22 cellular contexts compared by ENCODE assay signal in the genomic region with DNA sequence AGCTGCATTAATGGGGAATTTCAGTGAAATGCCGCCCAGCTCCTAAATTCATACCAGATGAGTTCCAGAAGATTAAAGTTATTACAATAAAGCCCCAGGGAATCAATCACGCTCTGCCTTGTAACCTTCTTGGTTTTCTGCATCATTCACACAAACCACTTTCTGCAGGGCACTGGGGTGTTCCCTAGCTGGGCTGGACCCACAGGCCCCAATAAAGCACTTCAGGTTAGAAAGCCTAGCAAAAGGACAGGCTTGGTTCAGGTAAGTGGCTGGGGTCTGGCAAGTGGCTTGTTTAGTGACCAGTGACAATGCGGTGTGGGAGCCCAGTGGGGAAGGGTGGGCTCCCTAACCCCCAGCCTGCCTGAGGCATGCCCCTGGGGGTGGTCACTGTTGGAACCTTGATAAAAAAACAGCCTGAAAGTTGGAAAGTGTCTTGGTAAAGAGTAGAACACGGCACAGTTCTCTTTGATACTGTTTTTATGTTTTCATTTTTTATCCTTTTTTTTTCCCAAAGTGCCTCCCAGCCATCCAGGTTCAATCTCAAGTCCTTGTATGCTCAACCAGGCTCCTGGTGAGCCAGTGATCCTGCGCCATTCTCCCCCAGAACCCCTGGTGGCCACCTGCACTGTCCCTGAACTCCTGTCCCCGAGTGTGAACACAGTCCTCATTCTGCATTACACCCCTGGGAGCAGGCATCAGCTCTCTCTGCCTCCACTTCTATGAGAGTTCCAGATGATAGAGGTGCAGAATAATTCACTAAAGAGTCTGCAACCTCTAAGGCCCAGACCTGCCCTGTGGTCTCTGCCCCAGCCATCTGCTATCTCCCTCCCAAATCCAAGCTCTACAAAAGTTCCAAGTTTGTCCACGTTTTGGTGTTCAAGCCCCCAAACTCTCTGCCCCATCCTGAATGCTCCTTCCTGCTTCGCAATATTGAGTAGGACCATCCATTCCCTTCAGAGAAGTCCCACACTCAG. TPM values are rescaled to one million over a fixed set of nuclear protein-coding genes. Genes with fewer than 3 reads are reported as not detected.
A peak's percentile ranks its signal among the peaks of the same experiment; 100 is the strongest.
DNase-seq lines count a peak whose midpoint lies in the region; ATAC-seq and TF ChIP-seq lines count a peak whose summit lies in the region.
"Had no signal": no experiment of that assay in that cellular context is flagged by ENCODE, and none has a peak within 500 bp of the region (broad histone marks: within the 10 kb centered on the region; RNA-seq: fewer than 3 reads in every experiment).

No MANE protein-coding gene starts in this region.

- peak; percentile 61 for DNase-seq in AG09319 (ENCODE audit: extremely low read depth, low read depth)
- peak; percentile 54 for DNase-seq in GM04504 (ENCODE audit: low read depth)
- peak; percentile 61 for DNase-seq in dedifferentiated amniotic fluid mesenchymal stem cell (ENCODE audit: extremely low spot score)
- no peak for DNase-seq in neural progenitor cell (ENCODE audit: low spot score)
- DNase-seq in NCI-H2029 (lab: John Stamatoyannopoulos, UW) = no peak
- DNase-seq in T-helper 17 cell = no peak
- no peak for DNase-seq in NCI-H128 (lab: John Stamatoyannopoulos, UW; ENCODE audit: unreplicated experiment)
- no peak for DNase-seq in activated T-cell treated with anti-CD3 and anti-CD28 coated beads for 4 hours
- DNase-seq: activated CD4-positive, alpha-beta T cell treated with anti-CD3 and anti-CD28 coated beads, Interleukin-2, amount 50 U/mL, for 48 hours; activated T-cell treated with anti-CD3 and anti-CD28 coated beads, Interleukin-2, amount 50 U/mL, for 4 hours; Caco-2; colonic mucosa; foreskin melanocyte; NCI-H1417 treated with DMSO at 0.1 percent for 48 hours; NCI-H2171 treated with DMSO at 0.1 percent for 48 hours; PC-3; SIG-M5; WERI-Rb-1 had no signal

- peaks cover 4% of the 10 kb centered on the region for H3K9me3 ChIP-seq in neural progenitor cell (ENCODE audit: low read depth)
- H3K9me3 ChIP-seq in T-helper 17 cell (ENCODE audit: control insufficient read depth, low read length, poor library complexity, severe bottlenecking) = no peaks in the 10 kb centered on the region
- H3K9me3 ChIP-seq: colonic mucosa, thoracic aorta had no signal

- H3K27ac ChIP-seq in neural progenitor cell = no peak overlapping the region
- H3K27ac ChIP-seq: colonic mucosa, thoracic aorta, WERI-Rb-1 had no signal

- H3K4me2 ChIP-seq in neural progenitor cell = peak overlapping the region; percentile 52

- no peak overlapping the region for H2AFZ ChIP-seq in neural progenitor cell (replicated peaks)

- H3K9me3 Mint-ChIP-seq in neural progenitor cell = peaks cover 2% of the 10 kb centered on the region
- H3K9me3 Mint-ChIP-seq: activated naive CD4-positive, alpha-beta T cell treated with anti-CD3 and anti-CD28 coated beads, Interleukin-2, amount 50 U/mL, for 72 hours; activated T-cell treated with anti-CD3 and anti-CD28 coated beads, Interleukin-2, amount 50 U/mL, for 4 hours; T-helper 1 cell treated with Interleukin-12 subunit alpha and Interleukin-12 subunit beta and Interleukin-4 antibody, amounts not matched to agents 30 μg/mL and 1 μg/mL, for 36 hours had no signal

- peaks cover 35% of the 10 kb centered on the region for H3K4me1 Mint-ChIP-seq in neural progenitor cell
- peaks cover 7% of the 10 kb centered on the region for H3K4me1 Mint-ChIP-seq in T-helper 17 cell

- H3K36me3 ChIP-seq in neural progenitor cell = no peaks in the 10 kb centered on the region
- H3K36me3 ChIP-seq: colonic mucosa, thoracic aorta, WERI-Rb-1 had no signal

- TF ChIP-seq CTCF in AG09319 (IDR thresholded peaks at IDR 0.05; ENCODE audit: low read depth, low read length) (no peak), neural progenitor cell (IDR thresholded peaks at IDR 0.05) (no peak)

- H3K27ac Mint-ChIP-seq in neural progenitor cell (no peak overlapping the region), T-helper 17 cell (no peak overlapping the region)
- H3K27ac Mint-ChIP-seq: activated naive CD4-positive, alpha-beta T cell treated with anti-CD3 and anti-CD28 coated beads, Interleukin-2, amount 50 U/mL, for 72 hours; T-helper 1 cell treated with Interleukin-12 subunit alpha and Interleukin-12 subunit beta and Interleukin-4 antibody, amounts not matched to agents 30 μg/mL and 1 μg/mL, for 36 hours had no signal

- H3K79me2 ChIP-seq in neural progenitor cell (ENCODE audit: low read depth) = no peaks in the 10 kb centered on the region

- no peaks in the 10 kb centered on the region for H4K20me1 ChIP-seq in neural progenitor cell (ENCODE audit: low read depth)

- no peak for ATAC-seq in T-helper 17 cell
- ATAC-seq: activated naive CD4-positive, alpha-beta T cell treated with anti-CD3 and anti-CD28 coated beads, Interleukin-2, amount 50 U/mL, for 72 hours; activated T-cell treated with anti-CD3 and anti-CD28 coated beads, Interleukin-2, amount 50 U/mL, for 4 hours; PC-3 had no signal

- H3K27me3 Mint-ChIP-seq in neural progenitor cell (ENCODE audit: insufficient read depth, low read depth) = peaks cover 10% of the 10 kb centered on the region
- peaks cover 28% of the 10 kb centered on the region for H3K27me3 Mint-ChIP-seq in T-helper 17 cell

- no peak overlapping the region for H3K9ac ChIP-seq in neural progenitor cell

- H3K4me3 Mint-ChIP-seq in neural progenitor cell = no peak overlapping the region
- no peak overlapping the region for H3K4me3 Mint-ChIP-seq in T-helper 17 cell
- H3K4me3 Mint-ChIP-seq: activated T-cell treated with anti-CD3 and anti-CD28 coated beads, Interleukin-2, amount 50 U/mL, for 4 hours; T-helper 1 cell treated with Interleukin-12 subunit alpha and Interleukin-12 subunit beta and Interleukin-4 antibody, amounts not matched to agents 30 μg/mL and 1 μg/mL, for 36 hours had no signal

- H3K4me1 ChIP-seq in neural progenitor cell = peaks cover 29% of the 10 kb centered on the region
- H3K4me1 ChIP-seq: Caco-2, colonic mucosa had no signal

- H3K4me3 ChIP-seq in neural progenitor cell = no peak overlapping the region
- H3K4me3 ChIP-seq: colonic mucosa, thoracic aorta had no signal

- no peaks in the 10 kb centered on the region for H3K27me3 ChIP-seq in neural progenitor cell
- H3K27me3 ChIP-seq: colonic mucosa had no signal

- peaks cover 11% of the 10 kb centered on the region for H3F3A ChIP-seq in neural progenitor cell (ENCODE audit: low read depth)

- H3K36me3 Mint-ChIP-seq in neural progenitor cell = no peaks in the 10 kb centered on the region
- H3K36me3 Mint-ChIP-seq in T-helper 17 cell (ENCODE audit: low read depth) = peaks cover 2% of the 10 kb centered on the region
- H3K36me3 Mint-ChIP-seq: activated naive CD4-positive, alpha-beta T cell treated with anti-CD3 and anti-CD28 coated beads, Interleukin-2, amount 50 U/mL, for 72 hours had no signal

RNA-seq across cellular contexts. Expression of gene CXCL12, which starts 14.9 kb away (rescaled TPM):
- 0.09 and 0.74 TPM in 2 replicates for total RNA-seq in neural progenitor cell (ENCODE audit: low replicate concordance)
- under 1 TPM in 1 of 2 donors, not detected in 1; 0.13 TPM for total RNA-seq in T-helper 17 cell
- total RNA-seq: HT1080 had no signal

Comparison
In these comparisons a context has a peak if more than half of its experiments do, and no peak if none do; other contexts are left out.
1. DNase-seq: peak in AG09319 (single experiment), GM04504 (single experiment) and dedifferentiated amniotic fluid mesenchymal stem cell (single experiment); none in neural progenitor cell (single experiment), NCI-H2029 (single experiment), T-helper 17 cell (0 of 3), NCI-H128 (single experiment) and activated T-cell treated with anti-CD3 and anti-CD28 coated beads for 4 hours (single experiment).